ENCODE assay signal across 20 cellular contexts in the genomic region with DNA sequence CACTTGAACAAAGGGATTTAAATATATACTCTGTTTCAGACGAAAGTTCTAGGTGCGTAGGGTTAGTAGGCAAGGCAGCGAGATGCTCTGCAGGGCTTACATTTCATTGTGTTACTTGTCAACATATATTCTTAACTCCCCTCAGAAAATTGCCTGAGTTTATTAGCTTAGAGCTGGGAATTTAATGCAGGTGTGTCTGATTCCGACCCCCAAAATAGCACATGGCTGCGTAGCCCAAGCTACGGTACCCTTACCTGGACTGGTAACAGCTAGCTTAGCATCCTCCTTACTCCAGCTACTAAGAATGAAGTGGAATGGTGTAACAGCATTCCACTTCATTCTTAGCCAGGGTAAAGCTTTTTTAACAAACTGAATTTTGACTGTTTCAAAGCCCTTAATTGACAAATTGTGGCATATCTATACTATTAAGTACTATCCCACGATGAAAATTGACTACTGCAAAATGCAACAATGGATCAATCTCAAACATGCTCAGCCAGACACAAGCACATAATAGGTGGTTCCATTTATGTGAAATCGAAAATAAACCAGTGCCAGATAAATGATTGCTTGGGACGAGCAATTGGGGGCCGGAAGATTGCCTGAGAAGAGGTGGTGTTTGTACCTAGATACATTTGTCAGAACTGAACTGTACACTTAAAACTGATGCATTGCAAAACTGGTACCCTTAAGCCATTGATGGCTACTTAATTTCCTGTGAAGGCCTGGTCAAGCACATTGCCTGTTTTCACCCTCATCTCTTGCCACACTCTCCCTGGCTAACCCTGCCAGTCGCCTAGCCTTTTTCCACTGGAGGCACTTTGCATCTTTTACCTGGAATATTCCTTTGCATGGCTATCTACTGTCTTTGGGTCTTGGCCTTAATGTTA. TPM values are rescaled to one million over a fixed set of nuclear protein-coding genes. Genes with fewer than 3 reads are reported as not detected.
DNase-seq lines count a peak whose midpoint lies in the region; ATAC-seq, FAIRE-seq and TF ChIP-seq lines count a peak whose summit lies in the region.
"Had no signal": no experiment of that assay in that cellular context is flagged by ENCODE, and none has a peak within 500 bp of the region (broad histone marks: within the 10 kb centered on the region; RNA-seq: fewer than 3 reads in every experiment).

No MANE protein-coding gene starts in this region.

- H3K27ac ChIP-seq in HepG2 (ENCODE audit: extremely low read length, insufficient read depth, low read length) = no peak overlapping the region
- H3K27ac ChIP-seq in right lobe of liver = no peak overlapping the region
- no peak overlapping the region for H3K27ac ChIP-seq in endodermal cell (ENCODE audit: low read depth, low read length)
- H3K27ac ChIP-seq: SJSA1 had no signal

- H3K4me2 ChIP-seq in HepG2 (ENCODE audit: low read depth, low read length) = no peak overlapping the region

- TF ChIP-seq EP300 in HepG2 (IDR thresholded peaks at IDR 0.05; ENCODE audit: low read depth in 2 of 2, low read length in 2 of 2) (no peak), HepG2 (CRISPR knock-in tag; IDR thresholded peaks at IDR 0.05; ENCODE audit: borderline replicate concordance) (no peak)

- no peak overlapping the region for H2AFZ ChIP-seq in HepG2 (ENCODE audit: low read length)

- H3K4me1 ChIP-seq in HepG2 (ENCODE audit: insufficient read depth, low read length) (peaks cover 11% of the 10 kb centered on the region), right lobe of liver (peaks cover 0 to 27% (median 10%) of the 10 kb centered on the region in 4 donors), endodermal cell (ENCODE audit: control insufficient read depth, insufficient read depth, low read length) (no peaks in the 10 kb centered on the region)

- no peaks in the 10 kb centered on the region for H3K9me3 Mint-ChIP-seq in endodermal cell
- no peaks in the 10 kb centered on the region for H3K9me3 Mint-ChIP-seq in activated T-helper 1 cell treated with anti-CD3 and anti-CD28 coated beads, Interleukin-12 subunit alpha, Interleukin-12 subunit beta, Interleukin-2, Interleukin-4 antibody, amounts not matched to agents 30 ng/mL and 10 ng/mL and 1 ng/mL, durations not matched to agents 14 hours and 24 hours and 36 hours
- H3K9me3 Mint-ChIP-seq: CD8-positive, alpha-beta T cell had no signal

- no peaks in the 10 kb centered on the region for H3K79me2 ChIP-seq in HepG2 (ENCODE audit: insufficient read depth, low read length)

- ATAC-seq in HepG2 = no peak
- no peak for ATAC-seq in right lobe of liver
- ATAC-seq in GM18867 (IDR thresholded peaks at IDR 0.05; ENCODE audit: unreplicated experiment) = no peak
- no peak for ATAC-seq in GM19328 (IDR thresholded peaks at IDR 0.05; ENCODE audit: unreplicated experiment)
- ATAC-seq: CD8-positive, alpha-beta T cell had no signal

- H3K9me3 ChIP-seq in HepG2 (ENCODE audit: low read length) (no peaks in the 10 kb centered on the region), right lobe of liver (no peaks in the 10 kb centered on the region), endodermal cell (ENCODE audit: control insufficient read depth, low read length) (no peaks in the 10 kb centered on the region)
- H3K9me3 ChIP-seq: MG63 had no signal

- peak; percentile 44 for DNase-seq in DMS 273 (lab: John Stamatoyannopoulos, UW; ENCODE audit: unreplicated experiment)
- DNase-seq in DMS 273 treated with DMSO at 0.1 percent for 48 hours (lab: John Stamatoyannopoulos, UW) = no peak
- DNase-seq in HepG2 (ENCODE audit: low spot score) = no peak
- no peak for DNase-seq in right lobe of liver
- DNase-seq in endodermal cell = peak; percentile 51
- DNase-seq in activated T-helper 1 cell treated with anti-CD3 and anti-CD28 coated beads, Interleukin-12 subunit alpha, Interleukin-12 subunit beta, Interleukin-2, Interleukin-4 antibody, amounts not matched to agents 30 ng/mL and 10 ng/mL and 1 ng/mL, durations not matched to agents 14 hours and 24 hours and 36 hours (ENCODE audit: low spot score) = no peak
- DNase-seq: CD8-positive, alpha-beta T cell; NCI-H1092 treated with DMSO at 0.1 percent for 48 hours; NCI-H1694; NCI-H526 treated with DMSO at 0.1 percent for 48 hours; NK-92 treated with Interleukin-12 subunit alpha and Interleukin-12 subunit beta, amount 100 ng/mL, for 24 hours; RPMI8226; SW 1271 had no signal

- in situ Hi-C loops in HepG2 (cut with HindIII; ENCODE audit: extremely low pct_ligation_motif_present, low pct_unique_long_range_greater_than_20kb) = loop anchor here (5.0 kb wide), 3 partner anchors 436 to 626 kb away; no protein-coding TSS in a partner anchor

- peaks cover 18% of the 10 kb centered on the region for H3K36me3 Mint-ChIP-seq in endodermal cell (ENCODE audit: low read depth)
- peaks cover 25% of the 10 kb centered on the region for H3K36me3 Mint-ChIP-seq in activated T-helper 1 cell treated with anti-CD3 and anti-CD28 coated beads, Interleukin-12 subunit alpha, Interleukin-12 subunit beta, Interleukin-2, Interleukin-4 antibody, amounts not matched to agents 30 ng/mL and 10 ng/mL and 1 ng/mL, durations not matched to agents 14 hours and 24 hours and 36 hours (ENCODE audit: low read depth)

- peaks cover 37% of the 10 kb centered on the region for H4K20me1 ChIP-seq in HepG2 (ENCODE audit: insufficient read depth, low read length)

- TSS peak; percentile 10 for BruUV-seq in HepG2 (replicated peaks; lab: Mats Ljungman, UMichigan)

- 76% methylated on average over 11 of the region's 11 CpGs for WGBS in HepG2 (ENCODE audit: low lambda C conversion rate)
- WGBS in right lobe of liver (ENCODE audit: insufficient coverage, low coverage, low lambda C conversion rate, missing lambda C conversion rate) = 79% methylated on average over 10 of the region's 11 CpGs
- WGBS in endodermal cell (ENCODE audit: insufficient coverage in 1 of 2, insufficient read length in 1 of 2), 2 experiments = 93 to 97% methylated on average over 8 to 11 of the region's 11 CpGs

- no peak overlapping the region for H3K4me3 Mint-ChIP-seq in endodermal cell
- H3K4me3 Mint-ChIP-seq in activated T-helper 1 cell treated with anti-CD3 and anti-CD28 coated beads, Interleukin-12 subunit alpha, Interleukin-12 subunit beta, Interleukin-2, Interleukin-4 antibody, amounts not matched to agents 30 ng/mL and 10 ng/mL and 1 ng/mL, durations not matched to agents 14 hours and 24 hours and 36 hours = no peak overlapping the region
- H3K4me3 Mint-ChIP-seq: CD8-positive, alpha-beta T cell had no signal

- TF ChIP-seq RAD21 in HepG2 (CRISPR knock-in tag; IDR thresholded peaks at IDR 0.05) = no peak

- H3K4me3 ChIP-seq in HepG2 (replicated peaks in 1 of 3; ENCODE audit: insufficient read depth in 1 of 3, low read depth in 2 of 3, low read length in 3 of 3) (no peak overlapping the region), right lobe of liver (no peak overlapping the region), endodermal cell (ENCODE audit: low read length) (no peak overlapping the region)
- H3K4me3 ChIP-seq: MG63, SJSA1 had no signal

- H3K27me3 ChIP-seq in HepG2 (ENCODE audit: control insufficient read depth in 1 of 2, insufficient read depth in 2 of 2, low read length in 2 of 2) (peaks cover 0 to 13% of the 10 kb centered on the region in 2 experiments; a peak in 4 of 5 replicates), right lobe of liver (peaks cover 0 to 10% of the 10 kb centered on the region in 2 donors), endodermal cell (ENCODE audit: control insufficient read depth, insufficient read depth, low read length, poor library complexity, severe bottlenecking) (peaks cover 26% of the 10 kb centered on the region)
- H3K27me3 ChIP-seq: MG63 had no signal

- FAIRE-seq in HepG2 (lab: Jason Lieb, UNC) = no peak
- FAIRE-seq: GM12892, H54 had no signal

- intact Hi-C loops in HepG2 (cut with micrococcal nuclease; ENCODE audit: unreplicated experiment) (loop anchor here (5.0 kb wide), 1 partner anchor 626 kb away; no protein-coding TSS in a partner anchor), right lobe of liver (cut with DNase I) (loop anchor here in 1 of 2 donors (10.0 kb wide), 1 partner anchor 488 kb away; no protein-coding TSS in a partner anchor)
- intact Hi-C loops in activated T-helper 1 cell treated with anti-CD3 and anti-CD28 coated beads, Interleukin-12 subunit alpha, Interleukin-12 subunit beta, Interleukin-2, Interleukin-4 antibody, amounts not matched to agents 30 ng/mL and 10 ng/mL and 1 ng/mL, durations not matched to agents 14 hours and 24 hours and 36 hours (cut with micrococcal nuclease) = loop anchor here (10.0 kb wide), 1 partner anchor 648 kb away; no protein-coding TSS in a partner anchor

- CTCF ChIA-PET in HepG2 (lab: Yijun Ruan, JAX; ENCODE audit: low intra/inter-chr PET ratio, low total read pairs) = no interaction called here

- TF ChIP-seq POLR2A in HepG2 (IDR thresholded peaks at IDR 0.05; ENCODE audit: insufficient read depth in 1 of 2, low read depth in 2 of 2, low read length in 2 of 2) (0 out of 4 replicates have a peak, but pooled peaks of 1 of the 2 experiments have one; percentile 5), right lobe of liver (IDR thresholded peaks at IDR 0.05) (no peak)

- H3K9ac ChIP-seq in HepG2 (ENCODE audit: insufficient read depth, low read depth, low read length) (no peak overlapping the region), endodermal cell (ENCODE audit: extremely low read depth, low read length, poor library complexity, severe bottlenecking) (no peak overlapping the region)

- POLR2A ChIA-PET in HepG2 (lab: Yijun Ruan, JAX) = interaction anchor here (0.8 kb wide), 1 partner anchor 27 kb away, joined by 3 read pairs; no protein-coding TSS in a partner anchor

- no peak for TF ChIP-seq CTCF in HepG2 (CRISPR knock-in tag; IDR thresholded peaks at IDR 0.05)
- no peak for TF ChIP-seq CTCF in right lobe of liver (IDR thresholded peaks at IDR 0.05)
- TF ChIP-seq CTCF in endodermal cell (conservative IDR thresholded peaks at IDR 0.05) = no peak

- peaks cover 19% of the 10 kb centered on the region for H3K27me3 Mint-ChIP-seq in endodermal cell (ENCODE audit: insufficient read depth)
- H3K27me3 Mint-ChIP-seq in activated T-helper 1 cell treated with anti-CD3 and anti-CD28 coated beads, Interleukin-12 subunit alpha, Interleukin-12 subunit beta, Interleukin-2, Interleukin-4 antibody, amounts not matched to agents 30 ng/mL and 10 ng/mL and 1 ng/mL, durations not matched to agents 14 hours and 24 hours and 36 hours (ENCODE audit: insufficient read depth) = peaks cover 17% of the 10 kb centered on the region

- H3K36me3 ChIP-seq in HepG2 (replicated peaks in 1 of 2; ENCODE audit: control insufficient read depth in 1 of 2, insufficient read depth in 2 of 2, low read length in 2 of 2) = peaks cover 0 to 19% of the 10 kb centered on the region in 2 experiments; a peak in 3 of 5 replicates
- H3K36me3 ChIP-seq in right lobe of liver = peaks cover 0 to 10% (median 4%) of the 10 kb centered on the region in 4 donors
- peaks cover 32% of the 10 kb centered on the region for H3K36me3 ChIP-seq in endodermal cell (ENCODE audit: control insufficient read depth, insufficient read depth, low read length)

- H3K4me1 Mint-ChIP-seq in endodermal cell = peaks cover 5% of the 10 kb centered on the region
- peaks cover 5% of the 10 kb centered on the region for H3K4me1 Mint-ChIP-seq in activated T-helper 1 cell treated with anti-CD3 and anti-CD28 coated beads, Interleukin-12 subunit alpha, Interleukin-12 subunit beta, Interleukin-2, Interleukin-4 antibody, amounts not matched to agents 30 ng/mL and 10 ng/mL and 1 ng/mL, durations not matched to agents 14 hours and 24 hours and 36 hours (ENCODE audit: low read depth)

- H3K27ac Mint-ChIP-seq in endodermal cell = no peak overlapping the region
- no peak overlapping the region for H3K27ac Mint-ChIP-seq in activated T-helper 1 cell treated with anti-CD3 and anti-CD28 coated beads, Interleukin-12 subunit alpha, Interleukin-12 subunit beta, Interleukin-2, Interleukin-4 antibody, amounts not matched to agents 30 ng/mL and 10 ng/mL and 1 ng/mL, durations not matched to agents 14 hours and 24 hours and 36 hours
- H3K27ac Mint-ChIP-seq: CD8-positive, alpha-beta T cell had no signal

RNA-seq across cellular contexts. Expression of a gene that starts 3.0 kb away (rescaled TPM):
- total RNA-seq in HepG2 (2016; rRNA removed; fragmentation: Illumina TruSeq; extraction: Trizol) (not detected in 2 replicates), right lobe of liver (under 1 TPM in 1 of 6 experiments, not detected in 5; 0.12 TPM), endodermal cell (under 1 TPM; 0.44 to 0.57 TPM)
- total RNA-seq in HepG2 (2016; cell fraction: cytosol; rRNA removed; fragmentation: Illumina TruSeq; extraction: Trizol; ENCODE audit: low read depth) = not detected in 2 replicates
- not detected in 2 replicates for total RNA-seq in HepG2 (2016; cell fraction: insoluble cytoplasmic fraction; rRNA removed; fragmentation: Illumina TruSeq; extraction: Trizol)
- total RNA-seq in HepG2 (2016; cell fraction: membrane; rRNA removed; fragmentation: Illumina TruSeq; extraction: Trizol) = not detected in 2 replicates
- not detected in 2 replicates for total RNA-seq in HepG2 (2016; cell fraction: nucleus; rRNA removed; fragmentation: Illumina TruSeq; extraction: Trizol)
- polyA plus RNA-seq in HepG2 (2011; rRNA removed) = 0.04 TPM in 1 of 2 replicates, not detected in the other
- polyA plus RNA-seq in HepG2 (2011; cell fraction: cytosol; rRNA removed) = not detected in 2 replicates
- 0.05 and 0.24 TPM in 2 replicates for polyA plus RNA-seq in HepG2 (2011; cell fraction: nucleus; rRNA removed)
- 0.08 TPM in 1 of 2 replicates, not detected in the other for polyA plus RNA-seq in HepG2 (2012)
- polyA plus RNA-seq in HepG2 (2016; cell fraction: cytosol; fragmentation: Illumina TruSeq; extraction: Trizol; ENCODE audit: low read depth) = 0.06 TPM in 1 of 2 replicates, not detected in the other
- not detected in 2 replicates for polyA plus RNA-seq in HepG2 (2016; cell fraction: insoluble cytoplasmic fraction; fragmentation: Illumina TruSeq; extraction: Trizol; ENCODE audit: low read depth)
- 0.09 TPM in 1 of 2 replicates, not detected in the other for polyA plus RNA-seq in HepG2 (2016; cell fraction: membrane; fragmentation: Illumina TruSeq; extraction: Trizol; ENCODE audit: low read depth)
- polyA plus RNA-seq in HepG2 (2016; cell fraction: nucleus; fragmentation: Illumina TruSeq; extraction: Trizol; ENCODE audit: insufficient read depth, low read depth) = not detected in 2 replicates
- polyA minus RNA-seq in HepG2 (2011; rRNA and poly(A)+ RNA removed; ENCODE audit: low replicate concordance) = not detected in 2 replicates
- not detected in 2 replicates for polyA minus RNA-seq in HepG2 (2011; cell fraction: cytosol; rRNA and poly(A)+ RNA removed)
- not detected in 2 replicates for polyA minus RNA-seq in HepG2 (2011; cell fraction: nucleus; rRNA and poly(A)+ RNA removed)
- 3.8 TPM for polyA plus RNA-seq in endodermal cell (2013, experiment 1 of 2)
- 3.6 TPM for polyA plus RNA-seq in endodermal cell (2013, experiment 2 of 2)
- total RNA-seq in activated T-helper 1 cell treated with anti-CD3 and anti-CD28 coated beads, Interleukin-12 subunit alpha, Interleukin-12 subunit beta, Interleukin-2, Interleukin-4 antibody, amounts not matched to agents 30 ng/mL and 10 ng/mL and 1 ng/mL, durations not matched to agents 14 hours and 24 hours and 36 hours = 0.17 and 0.21 TPM in 2 replicates
- polyA plus RNA-seq: BJ had no signal

RNA-seq across cellular contexts. Expression of a gene that starts 28.8 kb away (rescaled TPM):
- total RNA-seq in HepG2 (2016; rRNA removed; fragmentation: Illumina TruSeq; extraction: Trizol) (3,353 and 5,553 TPM in 2 replicates), right lobe of liver (100 to 1,000 TPM; 196 to 310 (median 258) TPM), endodermal cell (1,000 to 10,000 TPM; 1,997 to 2,127 TPM)
- total RNA-seq in HepG2 (2016; cell fraction: cytosol; rRNA removed; fragmentation: Illumina TruSeq; extraction: Trizol; ENCODE audit: low read depth) = 762 and 941 TPM in 2 replicates
- 3,423 and 5,528 TPM in 2 replicates for total RNA-seq in HepG2 (2016; cell fraction: insoluble cytoplasmic fraction; rRNA removed; fragmentation: Illumina TruSeq; extraction: Trizol)
- total RNA-seq in HepG2 (2016; cell fraction: membrane; rRNA removed; fragmentation: Illumina TruSeq; extraction: Trizol) = 1,613 and 2,053 TPM in 2 replicates
- total RNA-seq in HepG2 (2016; cell fraction: nucleus; rRNA removed; fragmentation: Illumina TruSeq; extraction: Trizol) = 1,233 and 1,301 TPM in 2 replicates
- 1,684 and 2,047 TPM in 2 replicates for polyA plus RNA-seq in HepG2 (2011; rRNA removed)
- 2,726 and 4,334 TPM in 2 replicates for polyA plus RNA-seq in HepG2 (2011; cell fraction: cytosol; rRNA removed)
- 901 and 998 TPM in 2 replicates for polyA plus RNA-seq in HepG2 (2011; cell fraction: nucleus; rRNA removed)
- polyA plus RNA-seq in HepG2 (2012) = 3,095 and 3,791 TPM in 2 replicates
- 990 and 1,054 TPM in 2 replicates for polyA plus RNA-seq in HepG2 (2016; cell fraction: cytosol; fragmentation: Illumina TruSeq; extraction: Trizol; ENCODE audit: low read depth)
- 5,889 and 6,211 TPM in 2 replicates for polyA plus RNA-seq in HepG2 (2016; cell fraction: insoluble cytoplasmic fraction; fragmentation: Illumina TruSeq; extraction: Trizol; ENCODE audit: low read depth)
- polyA plus RNA-seq in HepG2 (2016; cell fraction: membrane; fragmentation: Illumina TruSeq; extraction: Trizol; ENCODE audit: low read depth) = 1,669 and 1,931 TPM in 2 replicates
- 1,818 and 1,822 TPM in 2 replicates for polyA plus RNA-seq in HepG2 (2016; cell fraction: nucleus; fragmentation: Illumina TruSeq; extraction: Trizol; ENCODE audit: insufficient read depth, low read depth)
- polyA minus RNA-seq in HepG2 (2011; rRNA and poly(A)+ RNA removed; ENCODE audit: low replicate concordance) = 1,398 and 1,793 TPM in 2 replicates
- 3,161 and 4,136 TPM in 2 replicates for polyA minus RNA-seq in HepG2 (2011; cell fraction: cytosol; rRNA and poly(A)+ RNA removed)
- 529 and 590 TPM in 2 replicates for polyA minus RNA-seq in HepG2 (2011; cell fraction: nucleus; rRNA and poly(A)+ RNA removed)
- polyA plus RNA-seq in endodermal cell (2013, experiment 1 of 2) = 2,680 TPM
- 2,415 TPM for polyA plus RNA-seq in endodermal cell (2013, experiment 2 of 2)
- total RNA-seq in activated T-helper 1 cell treated with anti-CD3 and anti-CD28 coated beads, Interleukin-12 subunit alpha, Interleukin-12 subunit beta, Interleukin-2, Interleukin-4 antibody, amounts not matched to agents 30 ng/mL and 10 ng/mL and 1 ng/mL, durations not matched to agents 14 hours and 24 hours and 36 hours = 2,729 and 2,809 TPM in 2 replicates

Comparison
In these comparisons a context has a peak if more than half of its experiments do, and no peak if none do; other contexts are left out.
1. DNase-seq: peak in DMS 273 (single experiment) and endodermal cell (single experiment); none in DMS 273 treated with DMSO at 0.1 percent for 48 hours (single experiment), HepG2 (single experiment), right lobe of liver (0 of 3) and activated T-helper 1 cell treated with anti-CD3 and anti-CD28 coated beads, Interleukin-12 subunit alpha, Interleukin-12 subunit beta, Interleukin-2, Interleukin-4 antibody, amounts not matched to agents 30 ng/mL and 10 ng/mL and 1 ng/mL, durations not matched to agents 14 hours and 24 hours and 36 hours (single experiment).